In the genomic region with DNA sequence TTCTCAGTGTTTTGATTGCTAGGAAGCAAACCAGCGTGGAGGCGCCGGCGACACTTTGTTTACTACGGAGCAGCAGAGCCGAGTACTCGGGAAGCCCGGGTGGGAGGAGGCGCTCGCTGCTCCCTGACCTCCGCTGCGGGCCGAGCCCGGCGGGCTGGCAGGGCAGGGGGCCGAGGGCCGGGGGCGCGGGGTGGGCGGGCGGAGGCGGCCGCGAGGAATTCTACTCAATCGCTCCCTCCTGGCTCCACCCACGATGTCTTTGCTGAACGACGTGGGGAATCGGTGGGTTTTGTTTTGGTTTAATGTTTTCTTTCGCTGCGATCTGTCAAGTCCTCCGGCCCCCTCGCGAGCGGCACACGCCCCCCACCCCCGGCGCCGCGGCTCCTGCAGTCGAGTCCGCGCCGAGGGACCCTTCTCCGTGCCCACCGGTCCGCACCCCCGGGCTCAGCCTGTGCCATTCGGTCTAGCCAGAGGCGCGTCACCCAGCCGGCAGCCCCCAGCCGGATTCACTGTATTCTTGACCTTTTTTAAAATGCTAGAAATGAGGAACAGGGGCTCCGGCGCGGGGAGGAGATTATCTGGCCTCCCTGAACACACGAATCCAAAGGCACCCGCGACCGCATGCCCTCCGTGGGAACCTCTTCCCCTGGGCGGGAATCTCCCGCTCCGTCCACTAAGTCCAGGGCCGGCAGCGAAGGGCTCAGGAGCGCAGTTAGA, we compare ENCODE assay signal across 8 cellular contexts. TPM values are rescaled to one million over a fixed set of nuclear protein-coding genes. Genes with fewer than 3 reads are reported as not detected.
DNase-seq lines count a peak whose midpoint lies in the region; ATAC-seq, FAIRE-seq and TF ChIP-seq lines count a peak whose summit lies in the region.

No MANE protein-coding gene starts in this region.

- H3K27me3 ChIP-seq in neural cell (ENCODE audit: insufficient read depth, low read depth, low read length), result peaks cover 57% of the 10 kb centered on the region

- no peaks in the 10 kb centered on the region for H3K79me2 ChIP-seq in neural cell (replicated peaks; ENCODE audit: insufficient read depth, low read length)

- TF ChIP-seq CTCF in C4-2B (conservative IDR thresholded peaks at IDR 0.05) (no peak), fibroblast of villous mesenchyme (IDR thresholded peaks at IDR 0.05; ENCODE audit: insufficient read depth, low read depth, low read length) (no peak), neural cell (IDR thresholded peaks at IDR 0.05; ENCODE audit: poor library complexity, severe bottlenecking) (no peak)

- no peak overlapping the region for H3K4me2 ChIP-seq in neural cell (ENCODE audit: low read length)

- no peak for TF ChIP-seq EP300 in neural cell (conservative IDR thresholded peaks at IDR 0.05; ENCODE audit: poor library complexity, severe bottlenecking)

- no peaks in the 10 kb centered on the region for H3F3A ChIP-seq in neural cell (ENCODE audit: insufficient read depth, low read length, poor library complexity, severe bottlenecking)

- peak overlapping the region; percentile 86 for H3K4me3 Mint-ChIP-seq in activated T-cell treated with anti-CD3 and anti-CD28 coated beads, Interleukin-2, amount 50 U/mL, for 24 hours

- H3K27me3 Mint-ChIP-seq in activated T-cell treated with anti-CD3 and anti-CD28 coated beads, Interleukin-2, amount 50 U/mL, for 24 hours, result no peaks in the 10 kb centered on the region

- H3K27ac ChIP-seq in C4-2B (peak overlapping the region; percentile 25; the same call in 1 of the 2 replicates), neural cell (ENCODE audit: low read length) (no peak overlapping the region)

- DNase-seq in M059J (ENCODE audit: low read depth), result peak; percentile 46
- no peak for DNase-seq in activated T-cell treated with anti-CD3 and anti-CD28 coated beads, Interleukin-2, amount 50 U/mL, for 24 hours
- no peak for DNase-seq in fibroblast of villous mesenchyme (ENCODE audit: low read depth)
- DNase-seq in GM12891 (ENCODE audit: insufficient read length, low spot score), result no peak
- DNase-seq in KG1 (lab: John Stamatoyannopoulos, UW), result no peak

- H3K4me3 ChIP-seq in fibroblast of villous mesenchyme (ENCODE audit: low read depth, low read length), result peak overlapping the region; percentile 71
- peak overlapping the region; percentile 77 for H3K4me3 ChIP-seq in neural cell (ENCODE audit: low read length)

- no peaks in the 10 kb centered on the region for H3K9me2 ChIP-seq in neural cell (ENCODE audit: insufficient read depth, low read length)

- peak; percentile 28 for ATAC-seq in GM19324 (IDR thresholded peaks at IDR 0.05; ENCODE audit: low FRiP score, unreplicated experiment)

- peak overlapping the region; percentile 94 for H3K27ac Mint-ChIP-seq in activated T-cell treated with anti-CD3 and anti-CD28 coated beads, Interleukin-2, amount 50 U/mL, for 24 hours

- H3K36me3 Mint-ChIP-seq in activated T-cell treated with anti-CD3 and anti-CD28 coated beads, Interleukin-2, amount 50 U/mL, for 24 hours (ENCODE audit: low read depth), result peaks cover 20% of the 10 kb centered on the region

- no peak for TF ChIP-seq POLR2A in GM12891 (IDR thresholded peaks at IDR 0.05; ENCODE audit: low read depth, low read length)

- no peak overlapping the region for H2AFZ ChIP-seq in neural cell (ENCODE audit: low read depth, low read length)

- H3K4me1 Mint-ChIP-seq in activated T-cell treated with anti-CD3 and anti-CD28 coated beads, Interleukin-2, amount 50 U/mL, for 24 hours (ENCODE audit: low read depth), result peaks cover 44% of the 10 kb centered on the region

- H3K9me3 ChIP-seq in neural cell (ENCODE audit: low read length), result no peaks in the 10 kb centered on the region

- H3K36me3 ChIP-seq in neural cell (ENCODE audit: insufficient read depth, low read length), result no peaks in the 10 kb centered on the region

- TF ChIP-seq RAD21 in neural cell (conservative IDR thresholded peaks at IDR 0.05), result no peak

- H4K20me1 ChIP-seq in neural cell (ENCODE audit: insufficient read depth), result no peaks in the 10 kb centered on the region

- H3K9ac ChIP-seq in neural cell (ENCODE audit: low read length), result peak overlapping the region; percentile 49

- FAIRE-seq in GM12891 (lab: Jason Lieb, UNC), result no peak

- no peaks in the 10 kb centered on the region for H3K9me3 Mint-ChIP-seq in activated T-cell treated with anti-CD3 and anti-CD28 coated beads, Interleukin-2, amount 50 U/mL, for 24 hours

TF ChIP-seq in neural cell, 6 proteins besides CTCF, POLR2A, EP300 and RAD21:
- TF ChIP-seq EZH2 (IDR thresholded peaks at IDR 0.05; ENCODE audit: borderline replicate concordance, insufficient read depth, low read length, poor library complexity, severe bottlenecking) (no peak), MXI1 (conservative IDR thresholded peaks at IDR 0.05; ENCODE audit: poor library complexity, severe bottlenecking) (no peak), SMC3 (conservative IDR thresholded peaks at IDR 0.05; ENCODE audit: poor library complexity) (no peak), POLR2AphosphoS5 (IDR thresholded peaks at IDR 0.05) (no peak), TAF1 (IDR thresholded peaks at IDR 0.05; ENCODE audit: low read depth) (no peak)
- TF ChIP-seq, protein P1, sequence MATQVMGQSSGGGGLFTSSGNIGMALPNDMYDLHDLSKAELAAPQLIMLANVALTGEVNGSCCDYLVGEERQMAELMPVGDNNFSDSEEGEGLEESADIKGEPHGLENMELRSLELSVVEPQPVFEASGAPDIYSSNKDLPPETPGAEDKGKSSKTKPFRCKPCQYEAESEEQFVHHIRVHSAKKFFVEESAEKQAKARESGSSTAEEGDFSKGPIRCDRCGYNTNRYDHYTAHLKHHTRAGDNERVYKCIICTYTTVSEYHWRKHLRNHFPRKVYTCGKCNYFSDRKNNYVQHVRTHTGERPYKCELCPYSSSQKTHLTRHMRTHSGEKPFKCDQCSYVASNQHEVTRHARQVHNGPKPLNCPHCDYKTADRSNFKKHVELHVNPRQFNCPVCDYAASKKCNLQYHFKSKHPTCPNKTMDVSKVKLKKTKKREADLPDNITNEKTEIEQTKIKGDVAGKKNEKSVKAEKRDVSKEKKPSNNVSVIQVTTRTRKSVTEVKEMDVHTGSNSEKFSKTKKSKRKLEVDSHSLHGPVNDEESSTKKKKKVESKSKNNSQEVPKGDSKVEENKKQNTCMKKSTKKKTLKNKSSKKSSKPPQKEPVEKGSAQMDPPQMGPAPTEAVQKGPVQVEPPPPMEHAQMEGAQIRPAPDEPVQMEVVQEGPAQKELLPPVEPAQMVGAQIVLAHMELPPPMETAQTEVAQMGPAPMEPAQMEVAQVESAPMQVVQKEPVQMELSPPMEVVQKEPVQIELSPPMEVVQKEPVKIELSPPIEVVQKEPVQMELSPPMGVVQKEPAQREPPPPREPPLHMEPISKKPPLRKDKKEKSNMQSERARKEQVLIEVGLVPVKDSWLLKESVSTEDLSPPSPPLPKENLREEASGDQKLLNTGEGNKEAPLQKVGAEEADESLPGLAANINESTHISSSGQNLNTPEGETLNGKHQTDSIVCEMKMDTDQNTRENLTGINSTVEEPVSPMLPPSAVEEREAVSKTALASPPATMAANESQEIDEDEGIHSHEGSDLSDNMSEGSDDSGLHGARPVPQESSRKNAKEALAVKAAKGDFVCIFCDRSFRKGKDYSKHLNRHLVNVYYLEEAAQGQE (IDR thresholded peaks at IDR 0.05; ENCODE audit: borderline replicate concordance), result no peak

TF ChIP-seq in GM12891, 5 proteins besides CTCF, POLR2A, EP300 and RAD21:
- TF ChIP-seq POU2F2 (IDR thresholded peaks at IDR 0.05; ENCODE audit: low read depth, low read length), result no peak
- no peak for TF ChIP-seq POLR2AphosphoS5 (IDR thresholded peaks at IDR 0.05; ENCODE audit: low read depth, low read length)
- TF ChIP-seq TAF1 (IDR thresholded peaks at IDR 0.05; ENCODE audit: low read depth, low read length), result no peak
- TF ChIP-seq PAX5 (IDR thresholded peaks at IDR 0.05; ENCODE audit: insufficient read depth, low read length, severe bottlenecking), result no peak
- TF ChIP-seq SPI1 (IDR thresholded peaks at IDR 0.05; ENCODE audit: low read depth, low read length), result no peak

RNA-seq across cellular contexts. Expression of a gene that starts 0.6 kb away (rescaled TPM):
- total RNA-seq in M059J (2014; rRNA removed; shearing (Covaris generic)), result 3.6 and 6.8 TPM in 2 replicates
- total RNA-seq in fibroblast of villous mesenchyme, result 7.1 and 9.5 TPM in 2 replicates
- 0.42 and 1.2 TPM in 2 replicates for polyA plus RNA-seq in neural cell
- 1.5 and 1.9 TPM in 2 replicates for polyA minus RNA-seq in neural cell
- polyA plus RNA-seq in GM12891 (2012; ENCODE audit: low read depth, missing spikeins), result 3.0 TPM
